In the genomic region with DNA sequence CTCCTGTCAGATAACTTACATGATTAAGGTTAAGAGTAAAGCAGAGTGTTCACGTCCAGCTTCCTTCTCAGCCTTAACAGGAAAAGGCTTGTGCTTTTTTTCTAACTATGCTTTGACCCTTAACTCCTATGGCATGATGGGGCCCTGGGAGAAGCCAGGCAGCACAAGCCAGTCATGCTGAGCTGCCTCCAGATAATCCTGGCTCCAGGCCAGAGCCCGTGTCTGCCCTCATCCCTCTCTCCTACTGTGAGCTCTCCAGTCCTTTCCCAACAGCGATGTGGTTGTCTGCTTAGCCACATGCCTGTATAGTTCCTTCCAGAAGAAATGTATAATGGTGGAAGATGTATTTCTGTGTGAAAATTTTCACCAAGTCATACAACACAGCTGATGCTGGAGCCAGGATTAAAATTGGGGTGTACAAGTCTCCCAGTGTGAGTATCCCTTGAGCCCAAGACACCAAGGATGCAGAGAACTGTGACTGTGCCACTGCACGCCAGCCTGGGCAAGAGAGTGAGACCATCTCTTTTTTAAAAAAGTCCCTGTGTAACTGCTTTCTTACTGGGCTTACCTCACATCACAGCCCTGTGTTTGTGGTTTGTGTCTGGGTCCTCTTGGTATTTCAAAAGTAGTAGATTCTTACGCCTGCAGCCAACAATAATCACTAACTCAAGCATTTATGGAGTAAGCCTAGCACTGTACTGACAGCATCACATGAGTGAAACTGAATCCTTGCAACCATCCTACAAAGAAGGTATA, we compare ENCODE assay signal across 10 cellular contexts. TPM values are rescaled to one million over a fixed set of nuclear protein-coding genes. Genes with fewer than 3 reads are reported as not detected.
A peak's percentile ranks its signal among the peaks of the same experiment; 100 is the strongest.
DNase-seq lines count a peak whose midpoint lies in the region; ATAC-seq, FAIRE-seq and TF ChIP-seq lines count a peak whose summit lies in the region.
"Had no signal": no experiment of that assay in that cellular context is flagged by ENCODE, and none has a peak within 500 bp of the region (broad histone marks: within the 10 kb centered on the region; RNA-seq: fewer than 3 reads in every experiment).

No MANE protein-coding gene starts in this region.

- peak overlapping the region; percentile 9 for H3K27ac Mint-ChIP-seq in activated naive CD4-positive, alpha-beta T cell treated with anti-CD3 and anti-CD28 coated beads for 36 hours

- no peaks in the 10 kb centered on the region for H3K9me3 Mint-ChIP-seq in activated naive CD4-positive, alpha-beta T cell treated with anti-CD3 and anti-CD28 coated beads for 36 hours

- CTCF ChIA-PET in activated naive CD4-positive, alpha-beta T cell treated with anti-CD3 and anti-CD28 coated beads for 36 hours (lab: Charles Lee), result no interaction called here

- no peaks in the 10 kb centered on the region for H3K27me3 Mint-ChIP-seq in activated naive CD4-positive, alpha-beta T cell treated with anti-CD3 and anti-CD28 coated beads for 36 hours (ENCODE audit: low read depth)

- no peak for DNase-seq in activated naive CD4-positive, alpha-beta T cell treated with anti-CD3 and anti-CD28 coated beads for 36 hours
- DNase-seq in activated naive CD4-positive, alpha-beta T cell treated with Interleukin-2 at 50 U/mL for 16 hours, result no peak
- DNase-seq in brain microvascular endothelial cell, result peak; percentile 82
- DNase-seq in left kidney (ENCODE audit: low read depth, low spot score), result peak; percentile 36
- DNase-seq in urothelium cell line (ENCODE audit: low spot score), result no peak
- DNase-seq in NCI-H510A (lab: John Stamatoyannopoulos, UW), result no peak
- DNase-seq: Calu3 had no signal

- peaks cover 39% of the 10 kb centered on the region for H3K36me3 ChIP-seq in brain microvascular endothelial cell (replicated peaks)

- H3K27ac ChIP-seq in brain microvascular endothelial cell, result peak overlapping the region; percentile 70

- in situ Hi-C loops in brain microvascular endothelial cell (cut with HindIII; ENCODE audit: low pct_ligation_motif_present, low sequenced_read_pairs), result no loop called here

- intact Hi-C loops in activated naive CD4-positive, alpha-beta T cell treated with anti-CD3 and anti-CD28 coated beads for 36 hours (cut with micrococcal nuclease), result no loop called here

- no peak overlapping the region for H3K4me3 Mint-ChIP-seq in activated naive CD4-positive, alpha-beta T cell treated with anti-CD3 and anti-CD28 coated beads for 36 hours

- H3K4me3 ChIP-seq in brain microvascular endothelial cell (ENCODE audit: low read depth, low read length), result no peak overlapping the region

- peaks cover 8% of the 10 kb centered on the region for H3K4me1 Mint-ChIP-seq in activated naive CD4-positive, alpha-beta T cell treated with anti-CD3 and anti-CD28 coated beads for 36 hours (ENCODE audit: low read depth)

- no peak for ATAC-seq in HG03159 (IDR thresholded peaks at IDR 0.05; ENCODE audit: unreplicated experiment)
- no peak for ATAC-seq in GM18867 (IDR thresholded peaks at IDR 0.05; ENCODE audit: unreplicated experiment)

- peaks cover 31% of the 10 kb centered on the region for H3K36me3 Mint-ChIP-seq in activated naive CD4-positive, alpha-beta T cell treated with anti-CD3 and anti-CD28 coated beads for 36 hours (ENCODE audit: low read depth)

- no peak for TF ChIP-seq CTCF in brain microvascular endothelial cell (IDR thresholded peaks at IDR 0.05; ENCODE audit: low read depth, low read length, missing control alignments)

- peak; percentile 23 for FAIRE-seq in urothelium cell line (lab: Jason Lieb, UNC)

- no peaks in the 10 kb centered on the region for H3K27me3 ChIP-seq in brain microvascular endothelial cell (replicated peaks)

RNA-seq across cellular contexts. Expression of a gene that starts 7.9 kb away (rescaled TPM):
- 10 to 100 TPM; 27.5 to 30.5 TPM for total RNA-seq in activated naive CD4-positive, alpha-beta T cell treated with anti-CD3 and anti-CD28 coated beads for 36 hours

RNA-seq across cellular contexts. Expression of a gene that starts 9.8 kb away (rescaled TPM):
- 100 to 1,000 TPM; 139 TPM for total RNA-seq in activated naive CD4-positive, alpha-beta T cell treated with anti-CD3 and anti-CD28 coated beads for 36 hours

RNA-seq across cellular contexts. Expression of a gene that starts 30.3 kb away (rescaled TPM):
- total RNA-seq in activated naive CD4-positive, alpha-beta T cell treated with anti-CD3 and anti-CD28 coated beads for 36 hours, result not detected
- total RNA-seq: Calu3 had no signal

RNA-seq across cellular contexts. Expression of a gene that starts 52.3 kb away (rescaled TPM):
- total RNA-seq in activated naive CD4-positive, alpha-beta T cell treated with anti-CD3 and anti-CD28 coated beads for 36 hours, result not detected
- total RNA-seq: Calu3, skeletal muscle tissue had no signal

Comparison
In these comparisons a context has a peak if more than half of its experiments do, and no peak if none do; other contexts are left out.
1. DNase-seq: peak in brain microvascular endothelial cell (single experiment) and left kidney (single experiment); none in activated naive CD4-positive, alpha-beta T cell treated with anti-CD3 and anti-CD28 coated beads for 36 hours (single experiment), activated naive CD4-positive, alpha-beta T cell treated with Interleukin-2 at 50 U/mL for 16 hours (single experiment), urothelium cell line (single experiment) and NCI-H510A (single experiment).